Comparison of ENCODE assay signal across 8 cellular contexts in the genomic region with DNA sequence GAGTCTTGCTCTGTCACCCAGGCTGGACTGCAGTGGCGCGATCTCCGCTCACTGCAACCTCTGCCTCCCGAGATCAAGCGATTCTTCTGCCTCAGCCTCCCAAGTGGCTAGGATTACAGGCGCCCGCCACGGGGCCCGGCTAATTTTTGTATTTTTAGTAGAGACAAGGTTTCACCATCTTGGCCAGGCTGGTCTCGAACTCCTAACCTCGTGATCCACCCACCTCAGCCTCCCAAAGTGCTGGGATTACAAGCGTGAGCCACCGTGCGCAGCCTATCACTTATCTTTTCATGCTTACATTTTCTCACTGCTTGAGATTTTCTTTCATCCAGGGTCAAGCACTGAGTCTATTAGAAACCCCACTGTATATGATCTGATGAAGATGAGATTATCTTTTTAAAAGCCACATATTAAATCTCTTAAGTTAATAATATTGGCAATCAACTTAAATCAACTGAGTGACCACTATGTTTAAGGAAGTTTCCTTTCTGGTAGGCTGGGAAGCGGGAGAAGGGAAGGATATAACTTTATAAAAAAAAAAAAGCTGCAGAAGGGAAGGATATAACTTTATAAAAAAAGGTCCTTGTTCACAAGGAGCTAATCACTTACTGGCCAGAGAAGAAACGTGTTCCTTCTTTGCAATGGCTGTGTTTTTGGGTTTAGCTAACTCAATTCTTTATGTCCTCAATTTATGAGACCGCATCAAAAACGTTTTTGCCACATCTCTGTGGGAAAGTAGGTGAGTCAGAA. TPM values are rescaled to one million over a fixed set of nuclear protein-coding genes. Genes with fewer than 3 reads are reported as not detected.
DNase-seq lines count a peak whose midpoint lies in the region; ATAC-seq and TF ChIP-seq lines count a peak whose summit lies in the region.

No MANE protein-coding gene starts in this region.

- peak overlapping the region; percentile 70 to 89 (median 79) for H3K4me3 ChIP-seq in right lobe of liver
- H3K4me3 ChIP-seq in upper lobe of left lung: peak overlapping the region in 3 of 4 donors; percentile 71 to 90 (median 80)
- H3K4me3 ChIP-seq in trophoblast cell (ENCODE audit: low read depth, low read length): no peak overlapping the region

- no peaks in the 10 kb centered on the region for H3K27me3 Mint-ChIP-seq in activated naive CD4-positive, alpha-beta T cell treated with anti-CD3 and anti-CD28 coated beads, Interleukin-2, amount 10 ng/mL, durations not matched to agents 7 days and 5 days
- H3K27me3 Mint-ChIP-seq in activated T-helper 1 cell treated with anti-CD3 and anti-CD28 coated beads, Interleukin-12 subunit alpha, Interleukin-12 subunit beta, Interleukin-2, Interleukin-4 antibody, amounts not matched to agents 30 ng/mL and 10 ng/mL and 1 ng/mL, durations not matched to agents 14 hours and 24 hours and 36 hours (ENCODE audit: insufficient read depth): peaks cover 2% of the 10 kb centered on the region

- peak overlapping the region; percentile 100 for H3K27ac Mint-ChIP-seq in activated naive CD4-positive, alpha-beta T cell treated with anti-CD3 and anti-CD28 coated beads, Interleukin-2, amount 10 ng/mL, durations not matched to agents 7 days and 5 days
- H3K27ac Mint-ChIP-seq in activated T-helper 1 cell treated with anti-CD3 and anti-CD28 coated beads, Interleukin-12 subunit alpha, Interleukin-12 subunit beta, Interleukin-2, Interleukin-4 antibody, amounts not matched to agents 30 ng/mL and 10 ng/mL and 1 ng/mL, durations not matched to agents 14 hours and 24 hours and 36 hours: peak overlapping the region; percentile 99

- peaks cover 0 to 8% (median 2%) of the 10 kb centered on the region in 4 donors for H3K36me3 ChIP-seq in right lobe of liver
- H3K36me3 ChIP-seq in upper lobe of left lung: peaks cover 0 to 18% (median 8%) of the 10 kb centered on the region in 4 donors
- peaks cover 4% of the 10 kb centered on the region in 2 experiments for H3K36me3 ChIP-seq in trophoblast cell (ENCODE audit: control insufficient read depth in 1 of 2, insufficient read depth in 2 of 2, low read length in 2 of 2)

- H4K8ac ChIP-seq in trophoblast cell (ENCODE audit: low read depth, low read length): no peak overlapping the region

- intact Hi-C loops in activated T-helper 1 cell treated with anti-CD3 and anti-CD28 coated beads, Interleukin-12 subunit alpha, Interleukin-12 subunit beta, Interleukin-2, Interleukin-4 antibody, amounts not matched to agents 30 ng/mL and 10 ng/mL and 1 ng/mL, durations not matched to agents 14 hours and 24 hours and 36 hours (cut with micrococcal nuclease): loop anchor here (1.0 to 10.0 kb wide), 14 partner anchors 14 to 1172 kb away; partner anchors contain the start of genes CCT2, NUP107, RAP1B and SLC35E3
- intact Hi-C loops in right lobe of liver (cut with DNase I): no loop called here

- H3K27me3 ChIP-seq in right lobe of liver: no peaks in the 10 kb centered on the region
- no peaks in the 10 kb centered on the region for H3K27me3 ChIP-seq in upper lobe of left lung
- no peaks in the 10 kb centered on the region for H3K27me3 ChIP-seq in trophoblast cell (ENCODE audit: insufficient read depth, low read length)

- no peak overlapping the region for H2AK5ac ChIP-seq in trophoblast cell (ENCODE audit: low read length)

- H3K4me2 ChIP-seq in trophoblast cell (ENCODE audit: low read length): no peak overlapping the region

- H3K9me3 ChIP-seq in right lobe of liver: no peaks in the 10 kb centered on the region
- H3K9me3 ChIP-seq in upper lobe of left lung: no peaks in the 10 kb centered on the region
- no peaks in the 10 kb centered on the region for H3K9me3 ChIP-seq in trophoblast cell (ENCODE audit: insufficient read depth, low read depth, low read length)

- H3K9ac ChIP-seq in trophoblast cell (ENCODE audit: low read length): no peak overlapping the region

- CTCF ChIA-PET in activated naive CD4-positive, alpha-beta T cell treated with anti-CD3 and anti-CD28 coated beads, Interleukin-2, amount 10 ng/mL, durations not matched to agents 7 days and 5 days (lab: Charles Lee): interaction anchor here (1.8 kb wide), 1 partner anchor 11 kb away, joined by 4 read pairs; no protein-coding TSS in a partner anchor

- 46% methylated on average over 18 of the region's 18 CpGs for WGBS in right lobe of liver (ENCODE audit: insufficient coverage, low coverage, low lambda C conversion rate, missing lambda C conversion rate)
- WGBS in upper lobe of left lung, 2 donors: 85 to 86% methylated on average over 18 of the region's 18 CpGs
- WGBS in trophoblast cell (ENCODE audit: extremely low coverage, insufficient coverage, insufficient read length): no CpG with 5 or more reads among the region's 18 CpGs

- H3K27ac ChIP-seq in right lobe of liver (peak overlapping the region; percentile 99 to 100 (median 99)), upper lobe of left lung (peak overlapping the region; percentile 96 to 99 (median 97)), trophoblast cell (ENCODE audit: low read depth, low read length) (no peak overlapping the region)

- H3K4me1 Mint-ChIP-seq in activated naive CD4-positive, alpha-beta T cell treated with anti-CD3 and anti-CD28 coated beads, Interleukin-2, amount 10 ng/mL, durations not matched to agents 7 days and 5 days: peaks cover 40% of the 10 kb centered on the region
- H3K4me1 Mint-ChIP-seq in activated T-helper 1 cell treated with anti-CD3 and anti-CD28 coated beads, Interleukin-12 subunit alpha, Interleukin-12 subunit beta, Interleukin-2, Interleukin-4 antibody, amounts not matched to agents 30 ng/mL and 10 ng/mL and 1 ng/mL, durations not matched to agents 14 hours and 24 hours and 36 hours (ENCODE audit: low read depth): peaks cover 32% of the 10 kb centered on the region

- H3K9me3 Mint-ChIP-seq in activated naive CD4-positive, alpha-beta T cell treated with anti-CD3 and anti-CD28 coated beads, Interleukin-2, amount 10 ng/mL, durations not matched to agents 7 days and 5 days: no peaks in the 10 kb centered on the region
- no peaks in the 10 kb centered on the region for H3K9me3 Mint-ChIP-seq in activated T-helper 1 cell treated with anti-CD3 and anti-CD28 coated beads, Interleukin-12 subunit alpha, Interleukin-12 subunit beta, Interleukin-2, Interleukin-4 antibody, amounts not matched to agents 30 ng/mL and 10 ng/mL and 1 ng/mL, durations not matched to agents 14 hours and 24 hours and 36 hours

- H2BK120ac ChIP-seq in trophoblast cell (ENCODE audit: insufficient read depth, low read length, poor library complexity): no peak overlapping the region

- no peak overlapping the region for H3K14ac ChIP-seq in trophoblast cell (ENCODE audit: low read length)

- no peak overlapping the region for H4K12ac ChIP-seq in trophoblast cell (ENCODE audit: low read depth, low read length)

- peak overlapping the region; percentile 97 for H3K4me3 Mint-ChIP-seq in activated naive CD4-positive, alpha-beta T cell treated with anti-CD3 and anti-CD28 coated beads, Interleukin-2, amount 10 ng/mL, durations not matched to agents 7 days and 5 days
- peak overlapping the region; percentile 97 for H3K4me3 Mint-ChIP-seq in activated T-helper 1 cell treated with anti-CD3 and anti-CD28 coated beads, Interleukin-12 subunit alpha, Interleukin-12 subunit beta, Interleukin-2, Interleukin-4 antibody, amounts not matched to agents 30 ng/mL and 10 ng/mL and 1 ng/mL, durations not matched to agents 14 hours and 24 hours and 36 hours

- in situ Hi-C loops in GM13976 (cut with MboI; ENCODE audit: low sequenced_read_pairs, unreplicated experiment): no loop called here

- no peak for TF ChIP-seq CTCF in right lobe of liver (IDR thresholded peaks at IDR 0.05)
- TF ChIP-seq CTCF in upper lobe of left lung (IDR thresholded peaks at IDR 0.05): no peak
- no peak for TF ChIP-seq CTCF in GM13976 (IDR thresholded peaks at IDR 0.05; ENCODE audit: borderline replicate concordance, control extremely low read depth, extremely low read depth, insufficient read depth, missing control alignments)

- ATAC-seq in right lobe of liver (no peak), upper lobe of left lung (ENCODE audit: low FRiP score in 2 of 2) (no peak)

- no peak overlapping the region for H3K23ac ChIP-seq in trophoblast cell (ENCODE audit: low read length)

- no peak for TF ChIP-seq EP300 in upper lobe of left lung (IDR thresholded peaks at IDR 0.05)

- TF ChIP-seq POLR2A in right lobe of liver (IDR thresholded peaks at IDR 0.05): no peak
- no peak for TF ChIP-seq POLR2A in upper lobe of left lung (IDR thresholded peaks at IDR 0.05)

- H3K18ac ChIP-seq in trophoblast cell (ENCODE audit: low read length): no peak overlapping the region

- H3K4me1 ChIP-seq in right lobe of liver (peaks cover 0 to 13% (median 2%) of the 10 kb centered on the region in 4 donors), upper lobe of left lung (peaks cover 8 to 28% (median 18%) of the 10 kb centered on the region in 4 donors), trophoblast cell (ENCODE audit: control insufficient read depth in 1 of 2, insufficient read depth in 2 of 2, low read length in 2 of 2) (peaks cover 6 to 8% of the 10 kb centered on the region in 2 experiments)

- H3K4ac ChIP-seq in trophoblast cell (ENCODE audit: low read depth, low read length): no peak overlapping the region

- no peak overlapping the region for H2BK12ac ChIP-seq in trophoblast cell (ENCODE audit: low read length)

- H4K91ac ChIP-seq in trophoblast cell (ENCODE audit: low read depth, low read length): no peak overlapping the region

- H3K79me1 ChIP-seq in trophoblast cell (ENCODE audit: low read length): peaks cover 25% of the 10 kb centered on the region

- no peak overlapping the region for H2BK5ac ChIP-seq in trophoblast cell (ENCODE audit: low read depth, low read length, poor library complexity)

- peaks cover 30% of the 10 kb centered on the region for H3K36me3 Mint-ChIP-seq in activated naive CD4-positive, alpha-beta T cell treated with anti-CD3 and anti-CD28 coated beads, Interleukin-2, amount 10 ng/mL, durations not matched to agents 7 days and 5 days
- peaks cover 27% of the 10 kb centered on the region for H3K36me3 Mint-ChIP-seq in activated T-helper 1 cell treated with anti-CD3 and anti-CD28 coated beads, Interleukin-12 subunit alpha, Interleukin-12 subunit beta, Interleukin-2, Interleukin-4 antibody, amounts not matched to agents 30 ng/mL and 10 ng/mL and 1 ng/mL, durations not matched to agents 14 hours and 24 hours and 36 hours (ENCODE audit: low read depth)

- no peak overlapping the region for H2AFZ ChIP-seq in trophoblast cell (ENCODE audit: insufficient read depth, low read length, poor library complexity)

- peaks cover 10% of the 10 kb centered on the region for H3K79me2 ChIP-seq in trophoblast cell (ENCODE audit: control insufficient read depth, insufficient read depth, low read length, poor library complexity)

- no peak for DNase-seq in activated naive CD4-positive, alpha-beta T cell treated with anti-CD3 and anti-CD28 coated beads, Interleukin-2, amount 10 ng/mL, durations not matched to agents 7 days and 5 days
- no peak for DNase-seq in activated naive CD4-positive, alpha-beta T cell treated with anti-CD3 and anti-CD28 coated beads, Interleukin-2, amount 50 U/mL, for 16 hours
- DNase-seq in activated T-helper 1 cell treated with anti-CD3 and anti-CD28 coated beads, Interleukin-12 subunit alpha, Interleukin-12 subunit beta, Interleukin-2, Interleukin-4 antibody, amounts not matched to agents 30 ng/mL and 10 ng/mL and 1 ng/mL, durations not matched to agents 14 hours and 24 hours and 36 hours (ENCODE audit: low spot score): no peak
- DNase-seq in right lobe of liver (no peak), upper lobe of left lung (peak in 1 of 2 donors; percentile 45), amygdala (lab: John Stamatoyannopoulos, UW) (no peak), GM13976 (ENCODE audit: low spot score) (no peak), trophoblast cell (no peak)

RNA-seq across cellular contexts. Expression of gene MDM2, which starts 1.3 kb away (rescaled TPM):
- total RNA-seq in activated T-helper 1 cell treated with anti-CD3 and anti-CD28 coated beads, Interleukin-12 subunit alpha, Interleukin-12 subunit beta, Interleukin-2, Interleukin-4 antibody, amounts not matched to agents 30 ng/mL and 10 ng/mL and 1 ng/mL, durations not matched to agents 14 hours and 24 hours and 36 hours: 279 and 303 TPM in 2 replicates
- total RNA-seq in right lobe of liver (10 to 100 TPM; 56.9 to 74.3 (median 64.0) TPM), upper lobe of left lung (100 to 1,000 TPM in 3 of 6 donors, 10 to 100 TPM in 3; 64.6 to 162 (median 108) TPM)
- polyA plus RNA-seq in trophoblast cell (2013): 194 and 207 TPM in 2 replicates
